In the genomic region with DNA sequence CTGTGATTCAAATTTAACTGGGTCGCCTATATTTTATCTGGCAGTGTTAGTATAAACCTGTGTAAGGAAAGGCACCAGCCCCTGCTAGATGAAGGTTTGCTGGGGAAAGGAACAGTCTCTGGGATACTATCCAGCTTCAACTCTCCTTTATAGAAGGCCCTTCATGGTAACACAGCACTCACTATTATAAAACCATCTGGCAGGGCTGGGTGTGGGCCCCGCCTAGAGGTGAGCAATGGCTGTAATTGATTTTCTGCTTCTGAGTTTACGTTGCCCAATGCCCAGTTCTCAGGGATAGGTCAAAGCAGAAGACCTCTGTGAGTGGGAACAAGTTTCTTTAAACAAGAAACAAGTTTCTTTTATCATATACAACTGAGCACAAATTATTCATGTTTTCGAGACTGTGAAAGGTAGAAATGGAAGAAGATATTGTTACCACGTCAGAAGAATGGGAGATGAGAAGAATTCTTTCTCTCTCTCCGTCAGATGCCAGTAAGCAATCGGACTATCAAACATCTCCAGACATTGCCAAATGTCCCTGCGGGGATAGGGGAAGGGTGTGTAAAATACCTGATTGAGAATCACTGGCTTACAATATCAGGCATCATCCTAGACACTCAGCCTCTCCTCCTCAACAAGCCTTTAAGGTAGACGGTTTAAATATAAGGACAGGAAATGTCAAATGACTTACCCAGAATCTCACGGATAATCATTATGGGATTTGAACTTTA, we compare ENCODE assay signal across 23 cellular contexts.
DNase-seq lines count a peak whose midpoint lies in the region; ATAC-seq and TF ChIP-seq lines count a peak whose summit lies in the region.
"Had no signal": no experiment of that assay in that cellular context is flagged by ENCODE, and none has a peak within 500 bp of the region (broad histone marks: within the 10 kb centered on the region; RNA-seq: fewer than 3 reads in every experiment).

No MANE protein-coding gene starts in this region.

- WGBS in gastroesophageal sphincter (ENCODE audit: low coverage in 1 of 2), 2 donors = 70 to 72% methylated on average over 10 of the region's 10 CpGs
- 63 to 74% methylated on average over 8 to 10 of the region's 10 CpGs for WGBS in transverse colon (ENCODE audit: low coverage in 1 of 2), 2 donors

- H3K27ac ChIP-seq in right atrium auricular region = no peak overlapping the region
- no peak overlapping the region for H3K27ac ChIP-seq in WERI-Rb-1
- H3K27ac ChIP-seq in gastroesophageal sphincter = no peak overlapping the region
- H3K27ac ChIP-seq in transverse colon = no peak overlapping the region
- H3K27ac ChIP-seq: BLaER1 treated with 17β-estradiol and CSF1 and Interleukin-3, amounts not matched to agents 10 nM and 100 nM; HL-60; tibial nerve had no signal

- H3K4me1 ChIP-seq in right atrium auricular region (no peaks in the 10 kb centered on the region), gastroesophageal sphincter (no peaks in the 10 kb centered on the region), transverse colon (no peaks in the 10 kb centered on the region)
- H3K4me1 ChIP-seq: BLaER1 treated with 17β-estradiol and CSF1 and Interleukin-3, amounts not matched to agents 10 nM and 100 nM; tibial nerve had no signal

- H3K4me3 ChIP-seq in right atrium auricular region (no peak overlapping the region), WERI-Rb-1 (ENCODE audit: low read depth, low read length) (no peak overlapping the region), gastroesophageal sphincter (no peak overlapping the region), transverse colon (no peak overlapping the region)
- H3K4me3 ChIP-seq: BLaER1 treated with 17β-estradiol and CSF1 and Interleukin-3, amounts not matched to agents 10 nM and 100 nM; tibial nerve had no signal

- H3K36me3 ChIP-seq in right atrium auricular region (no peaks in the 10 kb centered on the region), WERI-Rb-1 (no peaks in the 10 kb centered on the region), gastroesophageal sphincter (no peaks in the 10 kb centered on the region), transverse colon (no peaks in the 10 kb centered on the region)
- H3K36me3 ChIP-seq: BLaER1 treated with 17β-estradiol and CSF1 and Interleukin-3, amounts not matched to agents 10 nM and 100 nM; tibial nerve had no signal

- in situ Hi-C loops in transverse colon (cut with MboI; ENCODE audit: low pct_ligation_motif_present in 1 of 4, low pct_unique_long_range_greater_than_20kb in 1 of 4, low sequenced_read_pairs in 3 of 4) = no loop called here

- H3K27me3 ChIP-seq in right atrium auricular region (no peaks in the 10 kb centered on the region), WERI-Rb-1 (ENCODE audit: insufficient read depth, low read depth, severe bottlenecking) (no peaks in the 10 kb centered on the region), gastroesophageal sphincter (no peaks in the 10 kb centered on the region), transverse colon (no peaks in the 10 kb centered on the region)
- H3K27me3 ChIP-seq: BLaER1 treated with 17β-estradiol and CSF1 and Interleukin-3, amounts not matched to agents 10 nM and 100 nM; tibial nerve had no signal

- ATAC-seq in Right ventricle myocardium superior (ENCODE audit: poor library complexity) (peak; percentile 47), left ventricle myocardium superior (peak; percentile 72), gastroesophageal sphincter (no peak)
- ATAC-seq: activated CD4-positive, alpha-beta T cell treated with anti-CD3 and anti-CD28 coated beads for 36 hours; activated T-cell treated with anti-CD3 and anti-CD28 coated beads, Interleukin-2, amount 50 U/mL, for 72 hours; T-cell had no signal

- TF ChIP-seq CTCF in right atrium auricular region (IDR thresholded peaks at IDR 0.05) = no peak
- peak; percentile 22; the same call in 1 of the 2 replicates for TF ChIP-seq CTCF in WERI-Rb-1 (IDR thresholded peaks at IDR 0.05; ENCODE audit: low read depth, low read length)
- TF ChIP-seq CTCF in gastroesophageal sphincter (IDR thresholded peaks at IDR 0.05) = no peak
- no peak for TF ChIP-seq CTCF in transverse colon (IDR thresholded peaks at IDR 0.05)

- H3K9me3 ChIP-seq in right atrium auricular region (no peaks in the 10 kb centered on the region), WERI-Rb-1 (ENCODE audit: severe bottlenecking) (no peaks in the 10 kb centered on the region), gastroesophageal sphincter (no peaks in the 10 kb centered on the region), transverse colon (no peaks in the 10 kb centered on the region)
- H3K9me3 ChIP-seq: tibial nerve had no signal

- TF ChIP-seq EP300 in gastroesophageal sphincter (IDR thresholded peaks at IDR 0.05) (no peak), transverse colon (IDR thresholded peaks at IDR 0.05; ENCODE audit: low read depth) (no peak)

- intact Hi-C loops in Right ventricle myocardium superior (cut with DNase I) (no loop called here), left ventricle myocardium superior (cut with micrococcal nuclease) (no loop called here), transverse colon (cut with DNase I; ENCODE audit: low total_unique reads) (no loop called here)

- DNase-seq in Right ventricle myocardium superior = no peak
- DNase-seq in right atrium auricular region (ENCODE audit: low spot score) = no peak
- peak; percentile 57 for DNase-seq in WERI-Rb-1
- no peak for DNase-seq in left ventricle myocardium superior
- no peak for DNase-seq in NCI-H1417 treated with DMSO at 0.1 percent for 48 hours (lab: John Stamatoyannopoulos, UW)
- no peak for DNase-seq in CD1c-positive myeloid dendritic cell (ENCODE audit: extremely low spot score)
- no peak for DNase-seq in transverse colon
- DNase-seq: activated CD4-positive, alpha-beta T cell treated with anti-CD3 and anti-CD28 coated beads for 36 hours; activated naive CD4-positive, alpha-beta T cell treated with anti-CD3 and anti-CD28 coated beads, Interleukin-2, amount 50 U/mL, for 16 hours; activated T-cell treated with anti-CD3 and anti-CD28 coated beads, Interleukin-2, amount 50 U/mL, for 72 hours; aorta; foreskin melanocyte; GOT3; kidney glomerular epithelial cell; NCI-H2107; NCI-H510A treated with DMSO at 0.1 percent for 48 hours; stimulated activated CD4-positive, alpha-beta T cell treated with anti-CD3 and anti-CD28 coated beads, Interleukin-4, amount 100 ng/mL, for 24 hours; stimulated activated naive CD4-positive, alpha-beta T cell treated with Interleukin-2 at 50 U/mL for 16 hours; T-cell had no signal

- no peak for TF ChIP-seq POLR2A in gastroesophageal sphincter (IDR thresholded peaks at IDR 0.05)
- no peak for TF ChIP-seq POLR2A in transverse colon (IDR thresholded peaks at IDR 0.05)
